1 cellular context compared by ENCODE assay signal in the genomic region with DNA sequence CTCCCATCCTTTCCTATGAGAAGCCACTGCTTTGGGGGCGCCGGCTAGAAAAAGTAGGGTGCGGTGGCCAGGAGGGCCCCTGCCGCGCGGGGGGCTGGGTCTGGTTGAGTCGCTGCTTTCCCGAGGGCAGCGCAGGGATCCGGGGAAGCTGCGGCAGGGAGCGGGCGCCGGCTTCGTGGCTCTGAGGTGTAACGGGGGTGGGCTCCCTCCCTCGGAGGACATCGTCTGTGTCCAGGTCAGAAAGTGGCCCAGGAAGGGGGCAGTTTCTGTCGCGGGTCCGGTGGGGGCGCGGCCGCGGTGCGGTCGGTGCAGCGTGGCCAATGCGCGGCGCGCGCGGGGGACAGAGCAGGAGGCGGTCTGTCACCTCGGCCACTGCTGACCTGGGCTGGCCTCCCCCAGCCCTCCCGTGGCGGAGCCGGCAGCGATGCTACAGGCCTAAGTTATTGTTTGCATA.
TF ChIP-seq lines count a peak whose summit lies in the region.

No MANE protein-coding gene starts in this region.

TF ChIP-seq in HepG2, 621 proteins besides CTCF, POLR2A, EP300 and RAD21 (continued from another document and continues in another):
- TF ChIP-seq, protein P1, sequence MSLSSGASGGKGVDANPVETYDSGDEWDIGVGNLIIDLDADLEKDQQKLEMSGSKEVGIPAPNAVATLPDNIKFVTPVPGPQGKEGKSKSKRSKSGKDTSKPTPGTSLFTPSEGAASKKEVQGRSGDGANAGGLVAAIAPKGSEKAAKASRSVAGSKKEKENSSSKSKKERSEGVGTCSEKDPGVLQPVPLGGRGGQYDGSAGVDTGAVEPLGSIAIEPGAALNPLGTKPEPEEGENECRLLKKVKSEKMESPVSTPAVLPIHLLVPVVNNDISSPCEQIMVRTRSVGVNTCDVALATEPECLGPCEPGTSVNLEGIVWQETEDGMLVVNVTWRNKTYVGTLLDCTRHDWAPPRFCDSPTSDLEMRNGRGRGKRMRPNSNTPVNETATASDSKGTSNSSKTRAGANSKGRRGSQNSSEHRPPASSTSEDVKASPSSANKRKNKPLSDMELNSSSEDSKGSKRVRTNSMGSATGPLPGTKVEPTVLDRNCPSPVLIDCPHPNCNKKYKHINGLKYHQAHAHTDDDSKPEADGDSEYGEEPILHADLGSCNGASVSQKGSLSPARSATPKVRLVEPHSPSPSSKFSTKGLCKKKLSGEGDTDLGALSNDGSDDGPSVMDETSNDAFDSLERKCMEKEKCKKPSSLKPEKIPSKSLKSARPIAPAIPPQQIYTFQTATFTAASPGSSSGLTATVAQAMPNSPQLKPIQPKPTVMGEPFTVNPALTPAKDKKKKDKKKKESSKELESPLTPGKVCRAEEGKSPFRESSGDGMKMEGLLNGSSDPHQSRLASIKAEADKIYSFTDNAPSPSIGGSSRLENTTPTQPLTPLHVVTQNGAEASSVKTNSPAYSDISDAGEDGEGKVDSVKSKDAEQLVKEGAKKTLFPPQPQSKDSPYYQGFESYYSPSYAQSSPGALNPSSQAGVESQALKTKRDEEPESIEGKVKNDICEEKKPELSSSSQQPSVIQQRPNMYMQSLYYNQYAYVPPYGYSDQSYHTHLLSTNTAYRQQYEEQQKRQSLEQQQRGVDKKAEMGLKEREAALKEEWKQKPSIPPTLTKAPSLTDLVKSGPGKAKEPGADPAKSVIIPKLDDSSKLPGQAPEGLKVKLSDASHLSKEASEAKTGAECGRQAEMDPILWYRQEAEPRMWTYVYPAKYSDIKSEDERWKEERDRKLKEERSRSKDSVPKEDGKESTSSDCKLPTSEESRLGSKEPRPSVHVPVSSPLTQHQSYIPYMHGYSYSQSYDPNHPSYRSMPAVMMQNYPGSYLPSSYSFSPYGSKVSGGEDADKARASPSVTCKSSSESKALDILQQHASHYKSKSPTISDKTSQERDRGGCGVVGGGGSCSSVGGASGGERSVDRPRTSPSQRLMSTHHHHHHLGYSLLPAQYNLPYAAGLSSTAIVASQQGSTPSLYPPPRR (CRISPR knock-in tag; IDR thresholded peaks at IDR 0.05; ENCODE audit: borderline replicate concordance): no peak
- TF ChIP-seq CEBPB (IDR thresholded peaks at IDR 0.05; ENCODE audit: borderline replicate concordance, low read depth, low read length) (no peak), MIER3 (CRISPR knock-in tag; IDR thresholded peaks at IDR 0.05; ENCODE audit: borderline replicate concordance) (no peak), JUN (CRISPR knock-in tag; IDR thresholded peaks at IDR 0.05) (no peak), SP1 (IDR thresholded peaks at IDR 0.05) (no peak), SP1 (CRISPR knock-in tag; IDR thresholded peaks at IDR 0.05) (0 out of 2 replicates have a peak, but pooled peaks have one; percentile 18), ZFP41 (CRISPR knock-in tag; IDR thresholded peaks at IDR 0.05; ENCODE audit: borderline replicate concordance) (no peak), PATZ1 (CRISPR knock-in tag; IDR thresholded peaks at IDR 0.05) (peak; percentile 64; the same call in 1 of the 2 replicates), SNAI1 (CRISPR knock-in tag; IDR thresholded peaks at IDR 0.05; ENCODE audit: borderline replicate concordance) (no peak), MEIS1 (CRISPR knock-in tag; IDR thresholded peaks at IDR 0.05; ENCODE audit: borderline replicate concordance) (no peak), AHDC1 (CRISPR knock-in tag; IDR thresholded peaks at IDR 0.05; ENCODE audit: borderline replicate concordance) (no peak), ZHX2 (IDR thresholded peaks at IDR 0.05; ENCODE audit: low read depth) (no peak), ZHX2 (CRISPR knock-in tag; IDR thresholded peaks at IDR 0.05; ENCODE audit: borderline replicate concordance) (no peak), PITX1 (CRISPR knock-in tag; IDR thresholded peaks at IDR 0.05) (no peak), RBM22 (optimal IDR thresholded peaks at IDR 0.05; ENCODE audit: low read length) (peak; percentile 87), PTBP1 (IDR thresholded peaks at IDR 0.05; ENCODE audit: low read depth, low read length, poor library complexity, severe bottlenecking) (no peak), SALL1 (CRISPR knock-in tag; IDR thresholded peaks at IDR 0.05) (peak; percentile 21; the same call in 1 of the 2 replicates), ZNF720 (CRISPR knock-in tag; IDR thresholded peaks at IDR 0.05) (no peak), NBN (conservative IDR thresholded peaks at IDR 0.05) (no peak), ZBTB33 (CRISPR knock-in tag; IDR thresholded peaks at IDR 0.05) (no peak), ZNF775 (CRISPR knock-in tag; IDR thresholded peaks at IDR 0.05; ENCODE audit: borderline replicate concordance) (no peak), CEBPZ (IDR thresholded peaks at IDR 0.05; ENCODE audit: low read length) (no peak)
- TF ChIP-seq, protein P2, sequence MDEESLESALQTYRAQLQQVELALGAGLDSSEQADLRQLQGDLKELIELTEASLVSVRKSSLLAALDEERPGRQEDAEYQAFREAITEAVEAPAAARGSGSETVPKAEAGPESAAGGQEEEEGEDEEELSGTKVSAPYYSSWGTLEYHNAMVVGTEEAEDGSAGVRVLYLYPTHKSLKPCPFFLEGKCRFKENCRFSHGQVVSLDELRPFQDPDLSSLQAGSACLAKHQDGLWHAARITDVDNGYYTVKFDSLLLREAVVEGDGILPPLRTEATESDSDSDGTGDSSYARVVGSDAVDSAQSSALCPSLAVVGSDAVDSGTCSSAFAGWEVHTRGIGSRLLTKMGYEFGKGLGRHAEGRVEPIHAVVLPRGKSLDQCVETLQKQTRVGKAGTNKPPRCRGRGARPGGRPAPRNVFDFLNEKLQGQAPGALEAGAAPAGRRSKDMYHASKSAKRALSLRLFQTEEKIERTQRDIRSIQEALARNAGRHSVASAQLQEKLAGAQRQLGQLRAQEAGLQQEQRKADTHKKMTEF (CRISPR knock-in tag; IDR thresholded peaks at IDR 0.05): 0 out of 2 replicates have a peak, but pooled peaks have one; percentile 42
